Comparison of ENCODE assay signal across 12 cellular contexts in the genomic region with DNA sequence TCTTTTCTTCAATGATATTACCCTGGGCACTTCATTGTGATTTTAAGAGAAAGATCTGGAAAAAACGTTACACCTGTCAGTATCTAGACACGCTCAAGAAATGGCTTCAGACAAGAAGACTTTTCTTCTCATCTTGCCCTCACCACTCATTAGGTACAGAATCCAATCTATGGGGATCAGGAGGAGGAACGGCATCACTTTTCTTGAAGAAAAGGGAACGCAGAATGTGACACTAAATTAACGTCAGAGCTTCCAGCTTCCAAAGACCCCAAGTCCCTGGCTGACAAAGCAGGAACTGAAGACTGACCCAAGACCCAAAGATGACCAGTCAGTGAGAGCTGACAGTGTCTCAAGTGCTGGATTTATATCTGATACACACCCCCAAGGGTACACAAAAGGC. TPM values are rescaled to one million over a fixed set of nuclear protein-coding genes. Genes with fewer than 3 reads are reported as not detected.
A peak's percentile ranks its signal among the peaks of the same experiment; 100 is the strongest.
DNase-seq lines count a peak whose midpoint lies in the region; ATAC-seq lines count a peak whose summit lies in the region.
"Had no signal": no experiment of that assay in that cellular context is flagged by ENCODE, and none has a peak within 500 bp of the region (broad histone marks: within the 10 kb centered on the region; RNA-seq: fewer than 3 reads in every experiment).

No MANE protein-coding gene starts in this region.

- peaks cover 26 to 42% of the 10 kb centered on the region in 2 donors for H3K4me1 ChIP-seq in esophagus (ENCODE audit: control insufficient read depth in 2 of 2, insufficient read depth in 2 of 2, low read length in 1 of 2)
- H3K4me1 ChIP-seq in skeletal muscle satellite cell (ENCODE audit: control insufficient read depth, insufficient read depth, low read length), result peaks cover 66% of the 10 kb centered on the region

- no peak overlapping the region for H3K4me3 Mint-ChIP-seq in activated CD4-positive, alpha-beta T cell treated with anti-CD3 and anti-CD28 coated beads for 36 hours
- peak overlapping the region in 3 of 4 donors; percentile 37 to 83 (median 50) for H3K4me3 Mint-ChIP-seq in IgD-negative memory B cell

- intact Hi-C loops in activated CD4-positive, alpha-beta T cell treated with anti-CD3 and anti-CD28 coated beads for 36 hours (cut with DNase I, micrococcal nuclease), result loop anchor here in 1 of 2 experiments (5.0 kb wide), 1 partner anchor 183 kb away; no protein-coding TSS in a partner anchor

- peaks cover 96% of the 10 kb centered on the region for H3K4me1 Mint-ChIP-seq in activated CD4-positive, alpha-beta T cell treated with anti-CD3 and anti-CD28 coated beads for 36 hours
- H3K4me1 Mint-ChIP-seq in IgD-negative memory B cell, result peaks cover 81 to 91% (median 83%) of the 10 kb centered on the region in 3 donors

- no peaks in the 10 kb centered on the region for H3K27me3 Mint-ChIP-seq in activated CD4-positive, alpha-beta T cell treated with anti-CD3 and anti-CD28 coated beads for 36 hours
- H3K27me3 Mint-ChIP-seq in IgD-negative memory B cell, result no peaks in the 10 kb centered on the region

- no peaks in the 10 kb centered on the region for H3K9me3 ChIP-seq in esophagus (ENCODE audit: control insufficient read depth in 2 of 2, insufficient read depth in 1 of 2, low read depth in 1 of 2, low read length in 1 of 2)
- H3K9me3 ChIP-seq in skeletal muscle satellite cell (replicated peaks; ENCODE audit: low read length), result no peaks in the 10 kb centered on the region
- H3K9me3 ChIP-seq: Peyer's patch had no signal

- no peak for DNase-seq in activated CD4-positive, alpha-beta T cell treated with anti-CD3 and anti-CD28 coated beads for 36 hours
- DNase-seq in activated CD4-positive, alpha-beta T cell treated with anti-CD3 and anti-CD28 coated beads for 4 hours, result no peak
- no peak for DNase-seq in superior temporal gyrus (ENCODE audit: extremely low spot score)
- no peak for DNase-seq in DMS79 (lab: John Stamatoyannopoulos, UW)
- DNase-seq: islet precursor cell, MM.1S, NCI-H2227 treated with DMSO at 0.1 percent for 48 hours had no signal

- no peaks in the 10 kb centered on the region for H3K36me3 Mint-ChIP-seq in activated CD4-positive, alpha-beta T cell treated with anti-CD3 and anti-CD28 coated beads for 36 hours (ENCODE audit: low read depth)
- peaks cover 2% of the 10 kb centered on the region for H3K36me3 Mint-ChIP-seq in IgD-negative memory B cell

- WGBS in esophagus, 2 donors, result 84 to 87% methylated on average over 5 of the region's 5 CpGs

- no peak overlapping the region for H3K9ac ChIP-seq in skeletal muscle satellite cell (ENCODE audit: low read depth, low read length)

- H3K9me3 Mint-ChIP-seq in activated CD4-positive, alpha-beta T cell treated with anti-CD3 and anti-CD28 coated beads for 36 hours (ENCODE audit: low read depth), result no peaks in the 10 kb centered on the region
- H3K9me3 Mint-ChIP-seq in IgD-negative memory B cell, result no peaks in the 10 kb centered on the region

- H3K27ac Mint-ChIP-seq in activated CD4-positive, alpha-beta T cell treated with anti-CD3 and anti-CD28 coated beads for 36 hours, result peak overlapping the region; percentile 81
- peak overlapping the region; percentile 80 to 90 (median 90) for H3K27ac Mint-ChIP-seq in IgD-negative memory B cell

- POLR2A ChIA-PET in activated CD4-positive, alpha-beta T cell treated with anti-CD3 and anti-CD28 coated beads for 36 hours (lab: Charles Lee), result interaction anchor here (1.1 kb wide), 1 partner anchor 50 kb away, joined by 4 read pairs; no protein-coding TSS in a partner anchor

- H3K36me3 ChIP-seq in esophagus (ENCODE audit: control insufficient read depth in 2 of 2, insufficient read depth in 2 of 2, low read length in 1 of 2) (no peaks in the 10 kb centered on the region), skeletal muscle satellite cell (ENCODE audit: insufficient read depth, low read length) (no peaks in the 10 kb centered on the region)
- H3K36me3 ChIP-seq: Peyer's patch had no signal

- H3K4me3 ChIP-seq in esophagus (ENCODE audit: low read depth in 1 of 2, low read length in 2 of 2) (no peak overlapping the region), skeletal muscle satellite cell (ENCODE audit: low read length) (no peak overlapping the region)
- H3K4me3 ChIP-seq: Peyer's patch had no signal

- no peak for ATAC-seq in activated CD4-positive, alpha-beta T cell treated with anti-CD3 and anti-CD28 coated beads for 36 hours
- no peak for ATAC-seq in GM18520 (IDR thresholded peaks at IDR 0.05; ENCODE audit: unreplicated experiment)

- CTCF ChIA-PET in activated CD4-positive, alpha-beta T cell treated with anti-CD3 and anti-CD28 coated beads for 36 hours (lab: Charles Lee), result interaction anchor here (0.6 to 1.4 kb wide), 5 partner anchors 21 to 192 kb away, joined by 3 to 6 read pairs (median 4); no protein-coding TSS in a partner anchor

- H3K4me2 ChIP-seq in skeletal muscle satellite cell (ENCODE audit: low read length), result peak overlapping the region; percentile 68

- H3K27ac ChIP-seq in esophagus (ENCODE audit: low read depth in 2 of 2, low read length in 1 of 2), result peak overlapping the region; percentile 54 to 87

- H3K27me3 ChIP-seq in esophagus (ENCODE audit: control insufficient read depth in 1 of 2, insufficient read depth in 2 of 2, low read length in 2 of 2) (no peaks in the 10 kb centered on the region), skeletal muscle satellite cell (ENCODE audit: control insufficient read depth, insufficient read depth, low read length) (no peaks in the 10 kb centered on the region)
- H3K27me3 ChIP-seq: Peyer's patch had no signal

RNA-seq across cellular contexts. Expression of a gene that starts 48.2 kb away (rescaled TPM):
- 100 to 1,000 TPM; 106 to 126 TPM for total RNA-seq in activated CD4-positive, alpha-beta T cell treated with anti-CD3 and anti-CD28 coated beads for 36 hours
- polyA plus RNA-seq in IgD-negative memory B cell, result 20.5 TPM
- polyA plus RNA-seq in esophagus, result 10 to 100 TPM; 13.9 to 27.4 TPM
- 13.8 and 20.0 TPM in 2 replicates for total RNA-seq in skeletal muscle satellite cell (2012; rRNA removed)

RNA-seq across cellular contexts. Expression of a gene that starts 51.8 kb away (rescaled TPM):
- under 1 TPM in 1 of 2 experiments, not detected in 1; 0.09 TPM for total RNA-seq in activated CD4-positive, alpha-beta T cell treated with anti-CD3 and anti-CD28 coated beads for 36 hours
- polyA plus RNA-seq in IgD-negative memory B cell (not detected), esophagus (10 to 100 TPM; 30.4 to 69.8 TPM)
- under 0.01 TPM in 1 of 2 replicates, not detected in the other for total RNA-seq in skeletal muscle satellite cell (2012; rRNA removed)
- total RNA-seq: Peyer's patch had no signal

Comparison
In these comparisons a context has a peak if more than half of its experiments do, and no peak if none do; other contexts are left out.
1. RNA of a gene that starts 51.8 kb away (polyA plus RNA-seq): 30.4 to 69.8 TPM in esophagus; not detected in IgD-negative memory B cell (single experiment); every median in the first group is over 10 times any median in the second.